Comparison of ENCODE assay signal across 13 cellular contexts in genomic region chr1:202965441-202965821, GRCh38. TPM values are rescaled to one million over a fixed set of nuclear protein-coding genes. Genes with fewer than 3 reads are reported as not detected.
DNase-seq lines count a peak whose midpoint lies in the region; ATAC-seq and TF ChIP-seq lines count a peak whose summit lies in the region.
"Had no signal": no experiment of that assay in that cellular context is flagged by ENCODE, and none has a peak within 500 bp of the region (broad histone marks: within the 10 kb centered on the region; RNA-seq: fewer than 3 reads in every experiment).

No MANE protein-coding gene starts in this region.

- H3K4me1 ChIP-seq in OCI-LY7 (ENCODE audit: insufficient read depth, low read length, poor library complexity, severe bottlenecking) (peaks cover 29% of the 10 kb centered on the region), endodermal cell (ENCODE audit: control insufficient read depth, insufficient read depth, low read length) (peaks cover 14% of the 10 kb centered on the region), psoas muscle (peaks cover 41% of the 10 kb centered on the region)

- intact Hi-C loops in OCI-LY7 (cut with micrococcal nuclease; ENCODE audit: unreplicated experiment), result no loop called here
- intact Hi-C loops in psoas muscle (cut with DNase I), result loop anchor here (5.0 kb wide), 1 partner anchor 42 kb away; the partner anchor contains the start of gene TMEM183A (in 2 of the 2)

- H3K9ac ChIP-seq in endodermal cell (ENCODE audit: extremely low read depth, low read length, poor library complexity, severe bottlenecking), result peak overlapping the region; percentile 56

- TF ChIP-seq CTCF in OCI-LY7 (conservative IDR thresholded peaks at IDR 0.05; ENCODE audit: low read length) (no peak), endodermal cell (conservative IDR thresholded peaks at IDR 0.05) (no peak), psoas muscle (IDR thresholded peaks at IDR 0.05) (no peak)

- H3K4me1 Mint-ChIP-seq in endodermal cell, result peaks cover 36% of the 10 kb centered on the region

- peaks cover 5% of the 10 kb centered on the region; the same call in 1 of the 2 replicates for H3K36me3 ChIP-seq in OCI-LY7 (ENCODE audit: insufficient read depth, low read length)
- peaks cover 33% of the 10 kb centered on the region for H3K36me3 ChIP-seq in endodermal cell (ENCODE audit: control insufficient read depth, insufficient read depth, low read length)
- peaks cover 0 to 45% of the 10 kb centered on the region in 2 donors for H3K36me3 ChIP-seq in psoas muscle (ENCODE audit: insufficient read depth in 1 of 2, low read depth in 1 of 2)

- H3K4me3 ChIP-seq in OCI-LY7 (ENCODE audit: low read depth, low read length, poor library complexity, severe bottlenecking) (no peak overlapping the region), endodermal cell (ENCODE audit: low read length) (peak overlapping the region; percentile 94), psoas muscle (peak overlapping the region; percentile 82)

- H3K36me3 Mint-ChIP-seq in endodermal cell (ENCODE audit: low read depth), result peaks cover 12% of the 10 kb centered on the region

- no peaks in the 10 kb centered on the region for H4K20me1 ChIP-seq in OCI-LY7 (ENCODE audit: insufficient read depth, low read length)

- H3K4me2 ChIP-seq in OCI-LY7 (ENCODE audit: low read length), result peak overlapping the region; percentile 99; the same call in 1 of the 2 replicates

- peak overlapping the region; percentile 79 for H3K4me3 Mint-ChIP-seq in endodermal cell

- no peaks in the 10 kb centered on the region for H3K9me3 Mint-ChIP-seq in endodermal cell
- H3K9me3 Mint-ChIP-seq: stimulated activated naive B cell treated with anti-CD40 and anti-IgM and Interleukin-4, amounts not matched to agents 10 μg/mL and 1 μg/mL and 100 μg/mL, for 72 hours had no signal

- no peaks in the 10 kb centered on the region for H3K79me2 ChIP-seq in OCI-LY7 (ENCODE audit: insufficient read depth, low read depth, low read length)

- H3K27ac ChIP-seq in OCI-LY7 (ENCODE audit: low read depth, low read length, poor library complexity, severe bottlenecking), result no peak overlapping the region
- peak overlapping the region; percentile 26 for H3K27ac ChIP-seq in endodermal cell (ENCODE audit: low read depth, low read length)
- peak overlapping the region; percentile 99 for H3K27ac ChIP-seq in psoas muscle
- H3K27ac ChIP-seq: 22Rv1 had no signal

- DNase-seq in NCI-H2029 (lab: John Stamatoyannopoulos, UW), result peak; percentile 47
- no peak for DNase-seq in NCI-H2029 treated with DMSO at 0.1 percent for 48 hours (lab: John Stamatoyannopoulos, UW)
- DNase-seq in OCI-LY7 (ENCODE audit: low spot score), result no peak
- DNase-seq in endodermal cell, result no peak
- DNase-seq in psoas muscle, result no peak
- DNase-seq in MV-4-11 (lab: John Stamatoyannopoulos, UW), result no peak
- DNase-seq: activated CD4-positive, alpha-beta T cell treated with anti-CD3 and anti-CD28 coated beads, Interleukin-2, amount 50 U/mL, for 1 hour; effector CD8-positive, alpha-beta T cell; SIG-M5; stimulated activated naive B cell treated with anti-CD40 and anti-IgM and Interleukin-4, amounts not matched to agents 10 μg/mL and 1 μg/mL and 100 μg/mL, for 72 hours had no signal

- no peaks in the 10 kb centered on the region for H3K9me3 ChIP-seq in OCI-LY7 (ENCODE audit: low read length)
- H3K9me3 ChIP-seq in endodermal cell (ENCODE audit: control insufficient read depth, low read length), result no peaks in the 10 kb centered on the region
- no peaks in the 10 kb centered on the region for H3K9me3 ChIP-seq in psoas muscle

- no peak overlapping the region for H2AFZ ChIP-seq in OCI-LY7 (ENCODE audit: low read length)

- no peaks in the 10 kb centered on the region for H3K27me3 ChIP-seq in endodermal cell (ENCODE audit: control insufficient read depth, insufficient read depth, low read length, poor library complexity, severe bottlenecking)
- no peaks in the 10 kb centered on the region for H3K27me3 ChIP-seq in psoas muscle (ENCODE audit: insufficient read depth in 3 of 3, low read length in 2 of 3)

- WGBS in endodermal cell (ENCODE audit: insufficient coverage in 1 of 2, insufficient read length in 1 of 2), 2 experiments, result 79 to 86% methylated on average over 3 of the region's 3 CpGs
- 36 to 56% (median 50%) methylated on average over 3 of the region's 3 CpGs for WGBS in psoas muscle, 3 donors

- POLR2A ChIA-PET in OCI-LY7 (lab: Charles Lee), result interaction anchor here (0.6 kb wide), 1 partner anchor 128 kb away, joined by 5 read pairs; no protein-coding TSS in a partner anchor

- ATAC-seq in psoas muscle (peak in 1 of 4 donors; percentile 1), GM18502 (IDR thresholded peaks at IDR 0.05; ENCODE audit: poor library complexity, unreplicated experiment) (no peak), HG03108 (IDR thresholded peaks at IDR 0.05; ENCODE audit: unreplicated experiment) (no peak)
- ATAC-seq: stimulated activated naive B cell treated with anti-CD40 and anti-IgM and Interleukin-4, amounts not matched to agents 10 μg/mL and 1 μg/mL and 100 μg/mL, for 72 hours had no signal

- BruUV-seq in OCI-LY7 (replicated peaks; lab: Mats Ljungman, UMichigan), result no TSS peak

- CTCF ChIA-PET in OCI-LY7 (lab: Charles Lee; ENCODE audit: unreplicated experiment), result no interaction called here

- H3K9me2 ChIP-seq in OCI-LY7 (ENCODE audit: insufficient read depth, low read length), result no peaks in the 10 kb centered on the region

- no peaks in the 10 kb centered on the region for H3K27me3 Mint-ChIP-seq in endodermal cell (ENCODE audit: insufficient read depth)
- H3K27me3 Mint-ChIP-seq: stimulated activated naive B cell treated with anti-CD40 and anti-IgM and Interleukin-4, amounts not matched to agents 10 μg/mL and 1 μg/mL and 100 μg/mL, for 72 hours had no signal

- H3K27ac Mint-ChIP-seq in endodermal cell, result peak overlapping the region; percentile 81

RNA-seq across cellular contexts. Expression of gene CYB5R1, which starts 1.6 kb away (rescaled TPM):
- 12.8 and 14.5 TPM in 2 replicates for total RNA-seq in OCI-LY7 (2014; rRNA removed; shearing (Covaris generic))
- total RNA-seq in OCI-LY7 (2022) (19.3 and 22.2 TPM in 2 replicates), endodermal cell (10 to 100 TPM; 15.7 to 18.0 TPM), psoas muscle (100 to 1,000 TPM; 395 to 772 (median 630) TPM)
- polyA plus RNA-seq in endodermal cell (2013, experiment 1 of 2), result 26.7 TPM
- polyA plus RNA-seq in endodermal cell (2013, experiment 2 of 2), result 25.8 TPM
- polyA plus RNA-seq in psoas muscle, result 100 to 1,000 TPM; 255 to 500 (median 354) TPM

RNA-seq across cellular contexts. Expression of gene ADIPOR1, which starts 7.3 kb away (rescaled TPM):
- 49.4 and 55.2 TPM in 2 replicates for total RNA-seq in OCI-LY7 (2014; rRNA removed; shearing (Covaris generic))
- total RNA-seq in OCI-LY7 (2022) (55.0 and 57.4 TPM in 2 replicates), endodermal cell (10 to 100 TPM; 68.1 to 79.7 TPM), psoas muscle (10 to 100 TPM; 64.4 to 91.0 (median 72.1) TPM)
- 62.2 TPM for polyA plus RNA-seq in endodermal cell (2013, experiment 1 of 2)
- 57.5 TPM for polyA plus RNA-seq in endodermal cell (2013, experiment 2 of 2)
- polyA plus RNA-seq in psoas muscle, result 100 to 1,000 TPM in 1 of 3 donors, 10 to 100 TPM in 2; 75.3 to 127 (median 95.8) TPM

RNA-seq across cellular contexts. Expression of gene KLHL12, which starts 38.4 kb away (rescaled TPM):
- total RNA-seq in OCI-LY7 (2014; rRNA removed; shearing (Covaris generic)), result 33.9 and 35.7 TPM in 2 replicates
- 46.2 and 46.5 TPM in 2 replicates for total RNA-seq in OCI-LY7 (2022)
- 10 to 100 TPM; 34.4 to 39.4 TPM for total RNA-seq in endodermal cell
- 31.4 TPM for polyA plus RNA-seq in endodermal cell (2013, experiment 1 of 2)
- polyA plus RNA-seq in endodermal cell (2013, experiment 2 of 2), result 26.8 TPM
- total RNA-seq in psoas muscle, result 10 to 100 TPM; 14.3 to 19.8 (median 16.1) TPM
- polyA plus RNA-seq in psoas muscle, result 10 to 100 TPM in 2 of 3 donors, 1 to 10 TPM in 1; 7.4 to 27.4 (median 16.5) TPM

RNA-seq across cellular contexts. Expression of gene TMEM183A, which starts 41.7 kb away (rescaled TPM):
- total RNA-seq in OCI-LY7 (2014; rRNA removed; shearing (Covaris generic)), result 92.4 and 99.3 TPM in 2 replicates
- total RNA-seq in OCI-LY7 (2022), result 75.5 and 83.9 TPM in 2 replicates
- total RNA-seq in endodermal cell, result 10 to 100 TPM; 88.9 to 89.7 TPM
- 76.9 TPM for polyA plus RNA-seq in endodermal cell (2013, experiment 1 of 2)
- 71.9 TPM for polyA plus RNA-seq in endodermal cell (2013, experiment 2 of 2)
- total RNA-seq in psoas muscle, result 10 to 100 TPM; 17.1 to 25.6 (median 19.2) TPM
- 10 to 100 TPM; 19.0 to 33.9 (median 29.9) TPM for polyA plus RNA-seq in psoas muscle

Comparison
In these comparisons a context has a peak if more than half of its experiments do, and no peak if none do; other contexts are left out.
1. RNA of gene CYB5R1, which starts 1.6 kb away (total RNA-seq): 395 to 772 TPM in psoas muscle; 12.8 to 22.2 TPM in OCI-LY7 and 15.7 to 18.0 TPM in endodermal cell; every median in the first group is over 10 times any median in the second.